In genomic region chr14:75334191-75335051, GRCh38 we compare ENCODE assay signal across 8 cellular contexts. TPM values are rescaled to one million over a fixed set of nuclear protein-coding genes. Genes with fewer than 3 reads are reported as not detected.
DNase-seq lines count a peak whose midpoint lies in the region; ATAC-seq and TF ChIP-seq lines count a peak whose summit lies in the region.

No MANE protein-coding gene starts in this region.

- H3K27ac Mint-ChIP-seq in HFFc6: no peak overlapping the region
- peak overlapping the region; percentile 80 for H3K27ac Mint-ChIP-seq in activated CD4-positive, alpha-beta memory T cell treated with anti-CD3 and anti-CD28 coated beads for 36 hours

- H3K4me2 ChIP-seq in skeletal muscle satellite cell (ENCODE audit: low read length): peak overlapping the region; percentile 44

- H3K4me3 Mint-ChIP-seq in HFFc6: peak overlapping the region; percentile 58; the same call in 1 of the 2 replicates
- peak overlapping the region; percentile 60 for H3K4me3 Mint-ChIP-seq in activated CD4-positive, alpha-beta memory T cell treated with anti-CD3 and anti-CD28 coated beads for 36 hours

- no peaks in the 10 kb centered on the region for H3K27me3 ChIP-seq in esophagus squamous epithelium
- peaks cover 8% of the 10 kb centered on the region for H3K27me3 ChIP-seq in skeletal muscle satellite cell (ENCODE audit: control insufficient read depth, insufficient read depth, low read length)
- peaks cover 16% of the 10 kb centered on the region for H3K27me3 ChIP-seq in foreskin keratinocyte

- no peak overlapping the region for H3K9ac ChIP-seq in skeletal muscle satellite cell (ENCODE audit: low read depth, low read length)

- no peaks in the 10 kb centered on the region for H3K9me3 Mint-ChIP-seq in HFFc6
- no peaks in the 10 kb centered on the region for H3K9me3 Mint-ChIP-seq in activated CD4-positive, alpha-beta memory T cell treated with anti-CD3 and anti-CD28 coated beads for 36 hours

- H3K36me3 Mint-ChIP-seq in HFFc6 (ENCODE audit: low read depth): no peaks in the 10 kb centered on the region
- H3K36me3 Mint-ChIP-seq in activated CD4-positive, alpha-beta memory T cell treated with anti-CD3 and anti-CD28 coated beads for 36 hours: no peaks in the 10 kb centered on the region

- intact Hi-C loops in activated CD4-positive, alpha-beta memory T cell treated with anti-CD3 and anti-CD28 coated beads for 36 hours (cut with micrococcal nuclease): loop anchor here (1.0 kb wide), 1 partner anchor 93 kb away; no protein-coding TSS in a partner anchor
- intact Hi-C loops in esophagus squamous epithelium (cut with DNase I): no loop called here

- CTCF ChIA-PET in activated CD4-positive, alpha-beta memory T cell treated with anti-CD3 and anti-CD28 coated beads for 36 hours (lab: Charles Lee): interaction anchor here (0.6 to 1.2 kb wide), 7 partner anchors 23 to 624 kb away, joined by 3 to 4 read pairs (median 4); no protein-coding TSS in a partner anchor

- H3K4me1 ChIP-seq in esophagus squamous epithelium: peaks cover 0 to 17% (median 0%) of the 10 kb centered on the region in 3 donors
- H3K4me1 ChIP-seq in skeletal muscle satellite cell (ENCODE audit: control insufficient read depth, insufficient read depth, low read length): peaks cover 13% of the 10 kb centered on the region
- no peaks in the 10 kb centered on the region for H3K4me1 ChIP-seq in foreskin keratinocyte

- POLR2A ChIA-PET in activated CD4-positive, alpha-beta memory T cell treated with anti-CD3 and anti-CD28 coated beads for 36 hours (lab: Charles Lee): interaction anchor here (0.7 kb wide), 1 partner anchor 9 kb away, joined by 3 read pairs; no protein-coding TSS in a partner anchor

- peaks cover 17% of the 10 kb centered on the region for H3K4me1 Mint-ChIP-seq in HFFc6 (ENCODE audit: low read depth)
- H3K4me1 Mint-ChIP-seq in activated CD4-positive, alpha-beta memory T cell treated with anti-CD3 and anti-CD28 coated beads for 36 hours (ENCODE audit: low read depth): peaks cover 30% of the 10 kb centered on the region

- TF ChIP-seq POLR2A in esophagus squamous epithelium (IDR thresholded peaks at IDR 0.05): peak in 2 of 4 donors; percentile 39 to 56

- H3K4me3 ChIP-seq in esophagus squamous epithelium: peak overlapping the region in 2 of 4 donors; percentile 27 to 33
- H3K4me3 ChIP-seq in skeletal muscle satellite cell (ENCODE audit: low read length): no peak overlapping the region

- TF ChIP-seq CTCF in HFFc6 (IDR thresholded peaks at IDR 0.05): no peak
- TF ChIP-seq CTCF in esophagus squamous epithelium (IDR thresholded peaks at IDR 0.05): no peak
- no peak for TF ChIP-seq CTCF in foreskin keratinocyte (conservative IDR thresholded peaks at IDR 0.05)

- ATAC-seq in foreskin keratinocyte (no peak), GM19351 (IDR thresholded peaks at IDR 0.05; ENCODE audit: unreplicated experiment) (no peak)

- H3K9me3 ChIP-seq in esophagus squamous epithelium (no peaks in the 10 kb centered on the region), skeletal muscle satellite cell (replicated peaks; ENCODE audit: low read length) (no peaks in the 10 kb centered on the region)

- DNase-seq in HFFc6 (no peak), esophagus squamous epithelium (lab: John Stamatoyannopoulos, UW) (no peak), NCI-H1436 (lab: John Stamatoyannopoulos, UW) (no peak), foreskin keratinocyte (no peak), NCI-H1694 treated with DMSO at 0.1 percent for 48 hours (lab: John Stamatoyannopoulos, UW) (no peak)
- DNase-seq in activated CD4-positive, alpha-beta memory T cell treated with anti-CD3 and anti-CD28 coated beads for 36 hours: peak; percentile 65

- 48 to 57% methylated on average over 19 to 22 of the region's 23 CpGs for WGBS in esophagus squamous epithelium, 2 donors

- H3K27ac ChIP-seq in esophagus squamous epithelium: peak overlapping the region; percentile 58 to 81 (median 70)
- H3K27ac ChIP-seq in foreskin keratinocyte: no peak overlapping the region

- peaks cover 25% of the 10 kb centered on the region for H3K27me3 Mint-ChIP-seq in HFFc6 (ENCODE audit: insufficient read depth)
- no peaks in the 10 kb centered on the region for H3K27me3 Mint-ChIP-seq in activated CD4-positive, alpha-beta memory T cell treated with anti-CD3 and anti-CD28 coated beads for 36 hours

- H3K36me3 ChIP-seq in esophagus squamous epithelium (no peaks in the 10 kb centered on the region), skeletal muscle satellite cell (ENCODE audit: insufficient read depth, low read length) (no peaks in the 10 kb centered on the region)

RNA-seq across cellular contexts. Expression of gene FOS, which starts 55.8 kb away (rescaled TPM):
- 100 to 1,000 TPM; 118 to 368 (median 342) TPM for total RNA-seq in HFFc6 (2021; fragmentation: NEBNext Ultra II Directional; extraction: Animal tissue kit (Norgen Biotek cat#: 25700))
- 10 to 100 TPM; 21.1 to 26.7 TPM for total RNA-seq in activated CD4-positive, alpha-beta memory T cell treated with anti-CD3 and anti-CD28 coated beads for 36 hours
- total RNA-seq in esophagus squamous epithelium (100 to 1,000 TPM in 1 of 4 donors, 10 to 100 TPM in 3; 62.2 to 181 (median 88.6) TPM), foreskin keratinocyte (59.6 and 63.2 TPM in 2 replicates)
- 3.3 and 7.9 TPM in 2 replicates for total RNA-seq in skeletal muscle satellite cell (2012; rRNA removed)
- 24.5 and 33.4 TPM in 2 replicates for polyA plus RNA-seq in foreskin keratinocyte
